Comparison of ENCODE assay signal across 19 cellular contexts in genomic region chr10:110020265-110020664, GRCh38. TPM values are rescaled to one million over a fixed set of nuclear protein-coding genes. Genes with fewer than 3 reads are reported as not detected.
DNase-seq lines count a peak whose midpoint lies in the region; ATAC-seq and TF ChIP-seq lines count a peak whose summit lies in the region.
"Had no signal": no experiment of that assay in that cellular context is flagged by ENCODE, and none has a peak within 500 bp of the region (broad histone marks: within the 10 kb centered on the region; RNA-seq: fewer than 3 reads in every experiment).

No MANE protein-coding gene starts in this region.

- H3K27me3 Mint-ChIP-seq in CD14-positive monocyte (ENCODE audit: low read depth in 3 of 3) (no peaks in the 10 kb centered on the region), immature natural killer cell (ENCODE audit: low read depth in 3 of 3) (peaks cover 0 to 3% (median 2%) of the 10 kb centered on the region in 3 donors)
- no peaks in the 10 kb centered on the region for H3K27me3 Mint-ChIP-seq in activated T-helper 17 cell treated with anti-CD3 and anti-CD28 coated beads, Interleukin-2, amount 50 U/mL, for 72 hours
- H3K27me3 Mint-ChIP-seq: B cell had no signal

- intact Hi-C loops in CD14-positive monocyte (cut with micrococcal nuclease) (no loop called here), ovary (cut with DNase I) (no loop called here)

- H3K27ac Mint-ChIP-seq in CD14-positive monocyte = peak overlapping the region in 6 of 7 donors; percentile 17 to 71 (median 58)
- no peak overlapping the region for H3K27ac Mint-ChIP-seq in activated T-helper 17 cell treated with anti-CD3 and anti-CD28 coated beads, Interleukin-2, amount 50 U/mL, for 72 hours
- H3K27ac Mint-ChIP-seq in immature natural killer cell = peak overlapping the region in 4 of 6 donors; percentile 1 to 53 (median 8)
- H3K27ac Mint-ChIP-seq: B cell had no signal

- no peak for TF ChIP-seq EP300 in ovary (IDR thresholded peaks at IDR 0.05)

- no peak for ATAC-seq in activated T-helper 17 cell treated with anti-CD3 and anti-CD28 coated beads, Interleukin-2, amount 50 U/mL, for 72 hours (replicated peaks)
- ATAC-seq in HG03045 (IDR thresholded peaks at IDR 0.05; ENCODE audit: unreplicated experiment) = no peak
- ATAC-seq: HCT116 had no signal

- DNase-seq in BE2C (peak; percentile 11), CD14-positive monocyte (ENCODE audit: low spot score) (no peak), immature natural killer cell (no peak), ovary (no peak), C1 segment of cervical spinal cord (lab: John Stamatoyannopoulos, UW) (no peak), Ammon's horn (ENCODE audit: low spot score) (no peak)
- DNase-seq: ACHN, DMS79 treated with DMSO at 0.1 percent for 48 hours, GM23248, IMR-90, Kasumi-1, NCI-H187 treated with DMSO at 0.1 percent for 48 hours, NCI-H446, NCI-H748 treated with DMSO at 0.1 percent for 48 hours, PC-9 had no signal

- H3K36me3 ChIP-seq in BE2C (no peaks in the 10 kb centered on the region), ovary (no peaks in the 10 kb centered on the region)

- H3K36me3 Mint-ChIP-seq in CD14-positive monocyte (peaks cover 9 to 12% of the 10 kb centered on the region in 2 donors), immature natural killer cell (peaks cover 0 to 3% (median 0%) of the 10 kb centered on the region in 3 donors)
- H3K36me3 Mint-ChIP-seq in activated T-helper 17 cell treated with anti-CD3 and anti-CD28 coated beads, Interleukin-2, amount 50 U/mL, for 72 hours (ENCODE audit: low read depth) = no peaks in the 10 kb centered on the region

- H3K4me3 Mint-ChIP-seq in CD14-positive monocyte = no peak overlapping the region
- H3K4me3 Mint-ChIP-seq in activated T-helper 17 cell treated with anti-CD3 and anti-CD28 coated beads, Interleukin-2, amount 50 U/mL, for 72 hours = peak overlapping the region; percentile 9
- no peak overlapping the region for H3K4me3 Mint-ChIP-seq in immature natural killer cell
- H3K4me3 Mint-ChIP-seq: B cell had no signal

- peaks cover 68% of the 10 kb centered on the region for H3K4me1 Mint-ChIP-seq in CD14-positive monocyte
- H3K4me1 Mint-ChIP-seq in activated T-helper 17 cell treated with anti-CD3 and anti-CD28 coated beads, Interleukin-2, amount 50 U/mL, for 72 hours = peaks cover 52% of the 10 kb centered on the region
- H3K4me1 Mint-ChIP-seq in immature natural killer cell = peaks cover 71 to 87% of the 10 kb centered on the region in 2 donors

- H3K27me3 ChIP-seq in BE2C = no peaks in the 10 kb centered on the region
- no peaks in the 10 kb centered on the region for H3K27me3 ChIP-seq in ovary

- no peaks in the 10 kb centered on the region for H3K9me3 Mint-ChIP-seq in CD14-positive monocyte
- H3K9me3 Mint-ChIP-seq in activated T-helper 17 cell treated with anti-CD3 and anti-CD28 coated beads, Interleukin-2, amount 50 U/mL, for 72 hours = no peaks in the 10 kb centered on the region
- H3K9me3 Mint-ChIP-seq in immature natural killer cell = no peaks in the 10 kb centered on the region

- H3K9me3 ChIP-seq in BE2C = no peaks in the 10 kb centered on the region
- no peaks in the 10 kb centered on the region for H3K9me3 ChIP-seq in ovary

- WGBS in ovary, 3 donors = 40 to 49% (median 40%) methylated on average over 6 of the region's 6 CpGs

- TF ChIP-seq POLR2A in ovary (IDR thresholded peaks at IDR 0.05) = no peak

- H3K27ac ChIP-seq in ovary = no peak overlapping the region
- H3K27ac ChIP-seq: GM23248, PC-9 had no signal

- H3K4me1 ChIP-seq in BE2C = peaks cover 5% of the 10 kb centered on the region; the same call in 1 of the 2 replicates
- H3K4me1 ChIP-seq in ovary (ENCODE audit: insufficient read depth) = peaks cover 6% of the 10 kb centered on the region

- no peak overlapping the region for H3K4me3 ChIP-seq in BE2C (ENCODE audit: low read depth, low read length)
- H3K4me3 ChIP-seq in ovary = no peak overlapping the region
- H3K4me3 ChIP-seq: GM23248, PC-9 had no signal

- no peak for TF ChIP-seq CTCF in BE2C (IDR thresholded peaks at IDR 0.05; ENCODE audit: low read depth, low read length)
- TF ChIP-seq CTCF in CD14-positive monocyte (IDR thresholded peaks at IDR 0.05) = no peak
- TF ChIP-seq CTCF in ovary (IDR thresholded peaks at IDR 0.05) = no peak

RNA-seq across cellular contexts. Expression of gene ADD3, which starts 12.5 kb away (rescaled TPM):
- polyA plus RNA-seq in BE2C (2012; ENCODE audit: insufficient read depth, insufficient read length, low read depth) = 26.0 TPM
- 100 to 1,000 TPM; 111 to 126 TPM for polyA plus RNA-seq in CD14-positive monocyte
- 100 to 1,000 TPM; 115 to 119 TPM for total RNA-seq in activated T-helper 17 cell treated with anti-CD3 and anti-CD28 coated beads, Interleukin-2, amount 50 U/mL, for 72 hours
- 100 to 1,000 TPM; 336 to 513 (median 447) TPM for polyA plus RNA-seq in immature natural killer cell
- total RNA-seq in ovary = 100 to 1,000 TPM in 1 of 7 donors, 10 to 100 TPM in 6; 65.3 to 110 (median 85.5) TPM
- polyA plus RNA-seq in ovary = 10 to 100 TPM; 69.6 to 81.0 TPM
